ENCODE assay signal across 21 cellular contexts in genomic region chr6:56483929-56484328, GRCh38.
DNase-seq lines count a peak whose midpoint lies in the region; ATAC-seq, FAIRE-seq and TF ChIP-seq lines count a peak whose summit lies in the region.
"Had no signal": no experiment of that assay in that cellular context is flagged by ENCODE, and none has a peak within 500 bp of the region (broad histone marks: within the 10 kb centered on the region; RNA-seq: fewer than 3 reads in every experiment).

No MANE protein-coding gene starts in this region.

- TF ChIP-seq CTCF in 22Rv1 (IDR thresholded peaks at IDR 0.05), result no peak
- no peak for TF ChIP-seq CTCF in HFFc6 (IDR thresholded peaks at IDR 0.05)
- TF ChIP-seq CTCF in bronchial epithelial cell (IDR thresholded peaks at IDR 0.05; ENCODE audit: insufficient read depth, low read length, severe bottlenecking), result no peak

- no peak overlapping the region for H3K4me3 ChIP-seq in bronchial epithelial cell (ENCODE audit: low read depth, low read length)
- H3K4me3 ChIP-seq: ascending aorta, prostate gland, thyroid gland had no signal

- ATAC-seq in HG02973 (IDR thresholded peaks at IDR 0.05; ENCODE audit: unreplicated experiment), result no peak
- ATAC-seq: left colon; stimulated activated naive CD8-positive, alpha-beta T cell treated with anti-CD3 and anti-CD28 coated beads, Interleukin-15, amount 100 ng/mL, for 72 hours had no signal

- H3K4me1 Mint-ChIP-seq in HFFc6 (ENCODE audit: low read depth), result peaks cover 51% of the 10 kb centered on the region
- H3K4me1 Mint-ChIP-seq: activated naive CD8-positive, alpha-beta T cell treated with anti-CD3 and anti-CD28 coated beads for 36 hours; stimulated activated naive CD8-positive, alpha-beta T cell treated with anti-CD3 and anti-CD28 coated beads, Interleukin-15, amount 100 ng/mL, for 72 hours had no signal

- H3K27ac ChIP-seq in 22Rv1, result peak overlapping the region; percentile 40; the same call in 1 of the 2 replicates
- H3K27ac ChIP-seq: prostate gland, thyroid gland had no signal

- H3K27me3 Mint-ChIP-seq in HFFc6 (ENCODE audit: insufficient read depth), result peaks cover 15% of the 10 kb centered on the region
- H3K27me3 Mint-ChIP-seq: stimulated activated naive CD8-positive, alpha-beta T cell treated with anti-CD3 and anti-CD28 coated beads, Interleukin-15, amount 100 ng/mL, for 72 hours had no signal

- H3K4me3 Mint-ChIP-seq in HFFc6, result peak overlapping the region; percentile 65
- H3K4me3 Mint-ChIP-seq: activated naive CD8-positive, alpha-beta T cell treated with anti-CD3 and anti-CD28 coated beads for 36 hours; stimulated activated naive CD8-positive, alpha-beta T cell treated with anti-CD3 and anti-CD28 coated beads, Interleukin-15, amount 100 ng/mL, for 72 hours had no signal

- H3K36me3 Mint-ChIP-seq in HFFc6 (ENCODE audit: low read depth), result peaks cover 76% of the 10 kb centered on the region
- H3K36me3 Mint-ChIP-seq: activated naive CD8-positive, alpha-beta T cell treated with anti-CD3 and anti-CD28 coated beads for 36 hours had no signal

- no peaks in the 10 kb centered on the region for H3K27me3 ChIP-seq in bronchial epithelial cell (ENCODE audit: control insufficient read depth, insufficient read depth, low read length)
- H3K27me3 ChIP-seq: ascending aorta, thyroid gland had no signal

- H3K9me3 Mint-ChIP-seq in HFFc6, result peaks cover 7% of the 10 kb centered on the region

- TF ChIP-seq POLR2A in erythroblast (IDR thresholded peaks at IDR 0.05; ENCODE audit: low read length), result no peak

- H3K27ac Mint-ChIP-seq in HFFc6, result peak overlapping the region; percentile 74
- H3K27ac Mint-ChIP-seq: activated naive CD8-positive, alpha-beta T cell treated with anti-CD3 and anti-CD28 coated beads for 36 hours; stimulated activated naive CD8-positive, alpha-beta T cell treated with anti-CD3 and anti-CD28 coated beads, Interleukin-15, amount 100 ng/mL, for 72 hours had no signal

- no peak for FAIRE-seq in bronchial epithelial cell (lab: Jason Lieb, UNC)
- peak; percentile 51 for FAIRE-seq in islet of Langerhans (lab: Jason Lieb, UNC)

- peaks cover 6% of the 10 kb centered on the region for H3K36me3 ChIP-seq in bronchial epithelial cell (ENCODE audit: control insufficient read depth, insufficient read depth, low read length)
- H3K36me3 ChIP-seq: prostate gland had no signal

- DNase-seq in HFFc6 (peak; percentile 55), bronchial epithelial cell (ENCODE audit: low read depth) (peak; percentile 42), epidermal melanocyte (ENCODE audit: insufficient read length, low spot score) (no peak), erythroblast (lab: John Stamatoyannopoulos, UW) (no peak), DMS79 treated with DMSO at 0.1 percent for 48 hours (lab: John Stamatoyannopoulos, UW) (no peak)
- DNase-seq: 8988T; activated CD4-positive, alpha-beta T cell treated with anti-CD3 and anti-CD28 coated beads for 4 hours; activated CD8-positive, alpha-beta memory T cell treated with anti-CD3 and anti-CD28 coated beads for 24 hours; activated effector memory CD4-positive, alpha-beta T cell treated with anti-CD3 and anti-CD28 coated beads, Interleukin-2, amount 50 U/mL, for 16 hours; activated naive CD8-positive, alpha-beta T cell treated with anti-CD3 and anti-CD28 coated beads for 36 hours; dermis blood vessel endothelial cell; left colon; NCI-H1048; NCI-H1694 treated with DMSO at 0.1 percent for 48 hours; stimulated activated naive CD8-positive, alpha-beta T cell treated with anti-CD3 and anti-CD28 coated beads, Interleukin-15, amount 100 ng/mL, for 72 hours; thyroid gland had no signal

Comparison
In these comparisons a context has a peak if more than half of its experiments do, and no peak if none do; other contexts are left out.
1. DNase-seq: peak in HFFc6 (single experiment) and bronchial epithelial cell (single experiment); none in epidermal melanocyte (single experiment), erythroblast (0 of 2) and DMS79 treated with DMSO at 0.1 percent for 48 hours (single experiment).